1 cellular context compared by ENCODE assay signal in genomic region chr11:119041821-119042514, GRCh38.
TF ChIP-seq lines count a peak whose summit lies in the region.

No MANE protein-coding gene starts in this region.

TF ChIP-seq in GM12878, 131 proteins besides CTCF, POLR2A, EP300 and RAD21:
- TF ChIP-seq USF1 (IDR thresholded peaks at IDR 0.05; ENCODE audit: borderline replicate concordance, extremely low read length, insufficient read depth, low read depth, low read length) (no peak), RELA (IDR thresholded peaks at IDR 0.05; ENCODE audit: borderline replicate concordance, partially characterized antibody) (no peak)
TF ChIP-seq in GM12878: peak in this region for 0.
